Comparison of ENCODE assay signal across 8 cellular contexts in the genomic region with DNA sequence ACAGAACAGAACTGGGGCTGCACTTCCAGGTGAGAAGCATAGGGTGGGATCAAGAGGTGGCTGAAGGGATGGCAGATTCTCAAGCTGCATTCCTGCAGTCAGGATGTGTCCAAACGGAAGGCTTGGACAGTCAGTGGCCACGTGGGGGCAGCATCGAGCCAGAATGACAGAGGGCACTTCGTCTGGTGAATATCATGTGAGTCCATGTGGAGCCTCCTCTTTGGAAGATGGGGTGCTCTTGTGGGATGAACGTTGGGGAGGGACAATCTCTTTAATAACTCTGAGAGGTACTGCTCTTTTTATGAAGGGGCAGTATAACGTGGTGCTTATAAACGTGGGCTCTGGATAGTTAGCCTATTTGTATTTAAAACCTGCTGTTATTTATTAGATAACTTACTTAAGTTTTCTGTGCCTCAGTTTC.
DNase-seq lines count a peak whose midpoint lies in the region; FAIRE-seq and TF ChIP-seq lines count a peak whose summit lies in the region.

No MANE protein-coding gene starts in this region.

- dilution Hi-C loops in keratinocyte (cut with MboI; ENCODE audit: extremely low pct_ligation_motif_present, low sequenced_read_pairs), result no loop called here

- H2AFZ ChIP-seq in keratinocyte (ENCODE audit: control insufficient read depth, low read length), result no peak overlapping the region

- H3K27ac ChIP-seq in WERI-Rb-1, result no peak overlapping the region
- H3K27ac ChIP-seq in keratinocyte (ENCODE audit: control insufficient read depth, insufficient read depth, low read length), result no peak overlapping the region

- no peaks in the 10 kb centered on the region for H3K9me1 ChIP-seq in keratinocyte (ENCODE audit: control insufficient read depth, extremely low read depth, insufficient read depth, low read length)

- H3K79me2 ChIP-seq in keratinocyte (ENCODE audit: control insufficient read depth, insufficient read depth, low read length), result no peaks in the 10 kb centered on the region

- no peaks in the 10 kb centered on the region for H3K36me3 ChIP-seq in WERI-Rb-1
- no peaks in the 10 kb centered on the region for H3K36me3 ChIP-seq in keratinocyte (ENCODE audit: control insufficient read depth in 2 of 2, extremely low read depth in 1 of 2, insufficient read depth in 2 of 2, low read length in 2 of 2)

- FAIRE-seq in GM18507 (lab: Jason Lieb, UNC), result peak; percentile 86
- peak; percentile 52 for FAIRE-seq in keratinocyte (lab: Jason Lieb, UNC)

- TF ChIP-seq CTCF in WERI-Rb-1 (IDR thresholded peaks at IDR 0.05; ENCODE audit: low read depth, low read length) (peak; percentile 92), keratinocyte (optimal IDR thresholded peaks at IDR 0.05 in 1 of 3, IDR thresholded peaks at IDR 0.05 in 1 of 3, conservative IDR thresholded peaks at IDR 0.05 in 1 of 3; ENCODE audit: extremely low read depth in 1 of 3, insufficient read depth in 2 of 3, low read length in 3 of 3) (peak; percentile 86 to 97 (median 94))

- no peaks in the 10 kb centered on the region for H4K20me1 ChIP-seq in keratinocyte (ENCODE audit: control insufficient read depth, extremely low read depth, insufficient read depth, low read length)

- H3K27me3 ChIP-seq in WERI-Rb-1 (ENCODE audit: insufficient read depth, low read depth, severe bottlenecking) (peaks cover 73% of the 10 kb centered on the region), keratinocyte (ENCODE audit: control insufficient read depth, extremely low read depth, insufficient read depth, low read length) (no peaks in the 10 kb centered on the region)

- in situ Hi-C loops in T47D (cut with HindIII; ENCODE audit: low pct_unique_long_range_greater_than_20kb, low sequenced_read_pairs), result no loop called here

- no peaks in the 10 kb centered on the region for H3K4me1 ChIP-seq in keratinocyte (ENCODE audit: control insufficient read depth, extremely low read depth, insufficient read depth, low read length)

- DNase-seq in AG08396 (ENCODE audit: low spot score), result peak; percentile 73
- peak; percentile 23 for DNase-seq in GM18507 (ENCODE audit: extremely low spot score, insufficient read length, low read depth)
- DNase-seq in NCI-H1694 treated with DMSO at 0.1 percent for 48 hours (lab: John Stamatoyannopoulos, UW), result peak; percentile 49
- DNase-seq in WERI-Rb-1, result peak; percentile 79
- DNase-seq in T47D (ENCODE audit: low read depth in 1 of 2, low spot score in 1 of 2), result peak; percentile 24 to 72
- DNase-seq in keratinocyte (ENCODE audit: low read depth, low spot score), result peak; percentile 19
- DNase-seq in stimulated activated CD4-positive, alpha-beta T cell treated with anti-CD3 and anti-CD28 coated beads, Interleukin-1b, Interleukin-23, amount 100 ng/mL, for 48 hours, result peak; percentile 60
- no peak for DNase-seq in GF-D8 (lab: John Stamatoyannopoulos, UW)

- no peak overlapping the region for H3K4me3 ChIP-seq in WERI-Rb-1 (ENCODE audit: low read depth, low read length)
- no peak overlapping the region for H3K4me3 ChIP-seq in keratinocyte (ENCODE audit: control insufficient read depth in 2 of 3, extremely low read depth in 1 of 3, insufficient read depth in 2 of 3, low read depth in 1 of 3, low read length in 3 of 3)

- H3K4me2 ChIP-seq in keratinocyte (ENCODE audit: control insufficient read depth, extremely low read depth, insufficient read depth, low read depth, low read length), result no peak overlapping the region

- H3K9me3 ChIP-seq in WERI-Rb-1 (ENCODE audit: severe bottlenecking) (no peaks in the 10 kb centered on the region), keratinocyte (ENCODE audit: control insufficient read depth, low read depth, low read length) (no peaks in the 10 kb centered on the region)

- no peak overlapping the region for H3K9ac ChIP-seq in keratinocyte (ENCODE audit: control insufficient read depth, extremely low read depth, insufficient read depth, low read length)
